In genomic region chr22:46068908-46069481, GRCh38 we compare ENCODE assay signal across 8 cellular contexts.
A peak's percentile ranks its signal among the peaks of the same experiment; 100 is the strongest.
DNase-seq lines count a peak whose midpoint lies in the region; ATAC-seq and TF ChIP-seq lines count a peak whose summit lies in the region.

No MANE protein-coding gene starts in this region.

- peaks cover 23% of the 10 kb centered on the region for H3K4me1 Mint-ChIP-seq in activated CD8-positive, alpha-beta memory T cell treated with anti-CD3 and anti-CD28 coated beads, Interleukin-2, amount 10 ng/mL, durations not matched to agents 7 days and 5 days

- no peak overlapping the region for H3K4me2 ChIP-seq in MM.1S (ENCODE audit: low read depth, low read length)

- ATAC-seq in activated CD8-positive, alpha-beta memory T cell treated with anti-CD3 and anti-CD28 coated beads, Interleukin-2, amount 10 ng/mL, durations not matched to agents 7 days and 5 days = no peak
- ATAC-seq in psoas muscle = no peak

- TF ChIP-seq CTCF in psoas muscle (IDR thresholded peaks at IDR 0.05) = no peak
- TF ChIP-seq CTCF in WERI-Rb-1 (IDR thresholded peaks at IDR 0.05; ENCODE audit: low read depth, low read length) = no peak
- no peak for TF ChIP-seq CTCF in MM.1S (IDR thresholded peaks at IDR 0.05; ENCODE audit: low read length)

- H3K36me3 ChIP-seq in psoas muscle (ENCODE audit: insufficient read depth in 1 of 2, low read depth in 1 of 2) (no peaks in the 10 kb centered on the region), WERI-Rb-1 (peaks cover 5% of the 10 kb centered on the region; the same call in 1 of the 2 replicates), MM.1S (replicated peaks; ENCODE audit: insufficient read depth, low read length) (no peaks in the 10 kb centered on the region)

- H3K27me3 ChIP-seq in psoas muscle (ENCODE audit: insufficient read depth in 3 of 3, low read length in 2 of 3) = no peaks in the 10 kb centered on the region
- no peaks in the 10 kb centered on the region for H3K27me3 ChIP-seq in WERI-Rb-1 (ENCODE audit: insufficient read depth, low read depth, severe bottlenecking)
- no peaks in the 10 kb centered on the region for H3K27me3 ChIP-seq in MM.1S (replicated peaks; ENCODE audit: insufficient read depth, low read length)

- H3K27me3 Mint-ChIP-seq in activated CD8-positive, alpha-beta memory T cell treated with anti-CD3 and anti-CD28 coated beads, Interleukin-2, amount 10 ng/mL, durations not matched to agents 7 days and 5 days = peaks cover 24% of the 10 kb centered on the region

- H3K4me3 ChIP-seq in psoas muscle (peak overlapping the region; percentile 88), WERI-Rb-1 (ENCODE audit: low read depth, low read length) (no peak overlapping the region), MM.1S (ENCODE audit: low read length) (no peak overlapping the region)

- H3K4me3 Mint-ChIP-seq in activated CD8-positive, alpha-beta memory T cell treated with anti-CD3 and anti-CD28 coated beads, Interleukin-2, amount 10 ng/mL, durations not matched to agents 7 days and 5 days = peak overlapping the region; percentile 78

- no peak for DNase-seq in activated CD8-positive, alpha-beta memory T cell treated with anti-CD3 and anti-CD28 coated beads, Interleukin-2, amount 10 ng/mL, durations not matched to agents 7 days and 5 days
- no peak for DNase-seq in activated CD8-positive, alpha-beta memory T cell treated with anti-CD3 and anti-CD28 coated beads, Interleukin-2, amount 50 U/mL, for 48 hours
- DNase-seq in SK-MEL-5 (ENCODE audit: low read depth, low spot score) = peak; percentile 40
- peak; percentile 89 for DNase-seq in fibroblast of gingiva (ENCODE audit: low read depth)
- peak in 1 of 2 donors; percentile 53 for DNase-seq in psoas muscle
- no peak for DNase-seq in WERI-Rb-1
- DNase-seq in MM.1S = no peak
- no peak for DNase-seq in NCI-H1930 (lab: John Stamatoyannopoulos, UW)

- H3K27ac Mint-ChIP-seq in activated CD8-positive, alpha-beta memory T cell treated with anti-CD3 and anti-CD28 coated beads, Interleukin-2, amount 10 ng/mL, durations not matched to agents 7 days and 5 days = no peak overlapping the region

- intact Hi-C loops in psoas muscle (cut with DNase I) = no loop called here

- H4K20me1 ChIP-seq in MM.1S (ENCODE audit: insufficient read depth, low read length) = no peaks in the 10 kb centered on the region

- H3K9me3 Mint-ChIP-seq in activated CD8-positive, alpha-beta memory T cell treated with anti-CD3 and anti-CD28 coated beads, Interleukin-2, amount 10 ng/mL, durations not matched to agents 7 days and 5 days (ENCODE audit: low read depth) = no peaks in the 10 kb centered on the region

- H3K9me2 ChIP-seq in MM.1S (replicated peaks; ENCODE audit: insufficient read depth, low read length) = no peaks in the 10 kb centered on the region

- in situ Hi-C loops in SK-MEL-5 (cut with HindIII; ENCODE audit: low pct_unique_long_range_greater_than_20kb, low sequenced_read_pairs) = no loop called here

- no peak overlapping the region for H2AFZ ChIP-seq in MM.1S (ENCODE audit: low read length)

- H3K9ac ChIP-seq in MM.1S (ENCODE audit: low read length) = no peak overlapping the region

- no peaks in the 10 kb centered on the region; the same call in 1 of the 2 replicates for H3F3A ChIP-seq in MM.1S (ENCODE audit: insufficient read depth, low read length)

- H3K9me3 ChIP-seq in psoas muscle (no peaks in the 10 kb centered on the region), WERI-Rb-1 (ENCODE audit: severe bottlenecking) (no peaks in the 10 kb centered on the region), MM.1S (replicated peaks; ENCODE audit: insufficient read depth, low read length) (no peaks in the 10 kb centered on the region)

- peaks cover 47% of the 10 kb centered on the region for H3K79me2 ChIP-seq in MM.1S (ENCODE audit: low read length)

- no peaks in the 10 kb centered on the region for H3K36me3 Mint-ChIP-seq in activated CD8-positive, alpha-beta memory T cell treated with anti-CD3 and anti-CD28 coated beads, Interleukin-2, amount 10 ng/mL, durations not matched to agents 7 days and 5 days

- CTCF ChIA-PET in activated CD8-positive, alpha-beta memory T cell treated with anti-CD3 and anti-CD28 coated beads, Interleukin-2, amount 10 ng/mL, durations not matched to agents 7 days and 5 days (lab: Charles Lee) = interaction anchor here (1.0 to 2.5 kb wide), 3 partner anchors 24 to 63 kb away, joined by 4 to 12 read pairs (median 5); no protein-coding TSS in a partner anchor

- H3K4me1 ChIP-seq in psoas muscle (peaks cover 27% of the 10 kb centered on the region), MM.1S (ENCODE audit: low read length) (no peaks in the 10 kb centered on the region)

- H3K27ac ChIP-seq in psoas muscle (peak overlapping the region; percentile 99), WERI-Rb-1 (no peak overlapping the region), MM.1S (ENCODE audit: low read length) (no peak overlapping the region)

- WGBS in psoas muscle, 3 donors = 1 to 3% (median 2%) methylated on average over 8 of the region's 8 CpGs

Comparison
In these comparisons a context has a peak if more than half of its experiments do, and no peak if none do; other contexts are left out.
1. DNase-seq: peak in SK-MEL-5 (single experiment) and fibroblast of gingiva (single experiment); none in activated CD8-positive, alpha-beta memory T cell treated with anti-CD3 and anti-CD28 coated beads, Interleukin-2, amount 10 ng/mL, durations not matched to agents 7 days and 5 days (single experiment), activated CD8-positive, alpha-beta memory T cell treated with anti-CD3 and anti-CD28 coated beads, Interleukin-2, amount 50 U/mL, for 48 hours (single experiment), WERI-Rb-1 (single experiment), MM.1S (single experiment) and NCI-H1930 (0 of 2).